Comparison of ENCODE assay signal across 6 cellular contexts in the genomic region with DNA sequence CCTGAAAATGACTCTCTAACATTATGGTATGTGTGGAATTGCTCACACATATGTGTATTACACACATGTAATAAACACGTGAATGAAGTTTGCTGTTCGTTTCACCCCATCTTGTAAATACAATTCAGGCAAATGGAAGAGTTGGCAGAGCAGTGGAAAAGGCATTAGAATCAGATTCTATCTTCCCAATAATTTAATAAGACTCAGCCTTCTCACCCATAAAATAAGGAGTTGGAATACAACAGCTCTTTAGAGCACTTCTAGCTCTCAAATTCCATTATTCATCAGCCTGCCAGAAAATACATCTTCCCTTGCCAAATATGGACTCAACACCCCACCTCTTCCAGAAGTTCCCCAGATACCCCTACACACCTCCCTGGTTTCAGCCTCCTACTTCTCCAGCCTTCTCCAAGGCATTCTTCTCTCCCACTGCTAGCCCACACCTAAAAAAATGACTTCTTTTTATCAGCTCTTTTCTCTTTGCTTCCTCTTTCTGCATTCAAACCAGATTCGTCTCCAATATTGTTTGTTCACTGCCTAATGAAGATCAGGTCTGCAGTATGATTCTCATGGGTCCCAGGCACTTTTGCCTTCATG.
"Had no signal": no experiment of that assay in that cellular context is flagged by ENCODE, and none has a peak within 500 bp of the region (broad histone marks: within the 10 kb centered on the region; RNA-seq: fewer than 3 reads in every experiment).

No MANE protein-coding gene starts in this region.

- DNase-seq: GM23248, GOT3, H7, IMR-90 had no signal

- H3K36me3 ChIP-seq: HAP-1 had no signal

- H3K4me3 ChIP-seq: GM23248, HAP-1, K562 had no signal

- H3K9me3 ChIP-seq: HAP-1 had no signal

- H3K4me1 ChIP-seq: HAP-1 had no signal

- H3K27ac ChIP-seq: GM23248 had no signal
